In genomic region chr6:138966870-138967269, GRCh38 we compare ENCODE assay signal across 35 cellular contexts.
"Had no signal": no experiment of that assay in that cellular context is flagged by ENCODE, and none has a peak within 500 bp of the region (broad histone marks: within the 10 kb centered on the region; RNA-seq: fewer than 3 reads in every experiment).

No MANE protein-coding gene starts in this region.

- H3K4me3 Mint-ChIP-seq: activated B cell treated with CpG ODN at 0.5 μM for 24 hours; activated CD4-positive, alpha-beta memory T cell treated with anti-CD3 and anti-CD28 coated beads for 36 hours; activated naive CD4-positive, alpha-beta T cell treated with anti-CD3 and anti-CD28 coated beads, Interleukin-2, amount 50 U/mL, for 24 hours; activated naive CD8-positive, alpha-beta T cell treated with anti-CD3 and anti-CD28 coated beads, Interleukin-2, amount 10 ng/mL, durations not matched to agents 7 days and 5 days; T-cell had no signal

- H3K27me3 ChIP-seq: body of pancreas, Peyer's patch had no signal

- H3K27me3 Mint-ChIP-seq: activated B cell treated with CpG ODN at 0.5 μM for 24 hours; activated CD4-positive, alpha-beta memory T cell treated with anti-CD3 and anti-CD28 coated beads for 36 hours; activated naive CD4-positive, alpha-beta T cell treated with anti-CD3 and anti-CD28 coated beads, Interleukin-2, amount 50 U/mL, for 24 hours; activated naive CD8-positive, alpha-beta T cell treated with anti-CD3 and anti-CD28 coated beads, Interleukin-2, amount 10 ng/mL, durations not matched to agents 7 days and 5 days; T-cell had no signal

- H3K27ac ChIP-seq: body of pancreas, Peyer's patch, VCaP had no signal

- H3K27ac Mint-ChIP-seq: activated B cell treated with CpG ODN at 0.5 μM for 24 hours; activated CD4-positive, alpha-beta memory T cell treated with anti-CD3 and anti-CD28 coated beads for 36 hours; activated naive CD4-positive, alpha-beta T cell treated with anti-CD3 and anti-CD28 coated beads, Interleukin-2, amount 50 U/mL, for 24 hours; activated naive CD8-positive, alpha-beta T cell treated with anti-CD3 and anti-CD28 coated beads, Interleukin-2, amount 10 ng/mL, durations not matched to agents 7 days and 5 days; activated T-helper 2 cell treated with anti-CD3 and anti-CD28 coated beads, Interferon-gamma antibody, Interleukin-2, Interleukin-4, amounts not matched to agents 10 μg/mL and 5 μg/mL and 100 μg/mL, durations not matched to agents 14 hours and 24 hours and 36 hours; T-cell had no signal

- DNase-seq: activated B cell treated with CpG ODN at 0.5 μM for 24 hours; activated CD4-positive, alpha-beta memory T cell treated with anti-CD3 and anti-CD28 coated beads for 36 hours; activated CD4-positive, alpha-beta T cell treated with anti-CD3 and anti-CD28 coated beads for 4 hours; activated CD4-positive, alpha-beta T cell treated with anti-CD3 and anti-CD28 coated beads, Interleukin-2, amount 50 U/mL, for 1 hour; activated CD4-positive, CD25-positive, alpha-beta regulatory T cell treated with anti-CD3 and anti-CD28 coated beads, Interleukin-2, amount 50 U/mL, for 72 hours; activated CD8-positive, alpha-beta memory T cell treated with anti-CD3 and anti-CD28 coated beads, Interleukin-2, amount 50 U/mL, for 4 hours; activated gamma-delta T cell; activated naive CD4-positive, alpha-beta T cell treated with Interleukin-2 at 50 U/mL for 16 hours; activated naive CD8-positive, alpha-beta T cell treated with anti-CD3 and anti-CD28 coated beads, Interleukin-2, amount 10 ng/mL, durations not matched to agents 7 days and 5 days; activated T-cell treated with anti-CD3 and anti-CD28 coated beads for 4 hours; activated T-cell treated with anti-CD3 and anti-CD28 coated beads, Interleukin-2, amount 50 U/mL, for 48 hours; amygdala; body of pancreas; caudate nucleus; cerebellar nuclear complex; Karpas-422; KBM-7; NCI-H1105; NCI-H1417 treated with DMSO at 0.1 percent for 48 hours; NCI-H187 treated with DMSO at 0.1 percent for 48 hours; NCI-H2081; NCI-H510A; NCI-H526; NCI-H748 treated with DMSO at 0.1 percent for 48 hours; NK-92 treated with Interleukin-12 subunit alpha and Interleukin-12 subunit beta, amount 100 ng/mL, for 24 hours; PC-3; Peyer's patch; RPMI8226; SHP77 treated with DMSO at 0.1 percent for 48 hours; T-cell; T-helper 2 cell; T-helper 9 cell had no signal

- H3K4me3 ChIP-seq: body of pancreas, Peyer's patch had no signal

- H3K9me3 Mint-ChIP-seq: activated B cell treated with CpG ODN at 0.5 μM for 24 hours; activated CD4-positive, alpha-beta memory T cell treated with anti-CD3 and anti-CD28 coated beads for 36 hours; activated naive CD4-positive, alpha-beta T cell treated with anti-CD3 and anti-CD28 coated beads, Interleukin-2, amount 50 U/mL, for 24 hours; activated naive CD8-positive, alpha-beta T cell treated with anti-CD3 and anti-CD28 coated beads, Interleukin-2, amount 10 ng/mL, durations not matched to agents 7 days and 5 days; activated T-helper 2 cell treated with anti-CD3 and anti-CD28 coated beads, Interferon-gamma antibody, Interleukin-2, Interleukin-4, amounts not matched to agents 10 μg/mL and 5 μg/mL and 100 μg/mL, durations not matched to agents 14 hours and 24 hours and 36 hours; T-cell had no signal

- H3K36me3 ChIP-seq: Peyer's patch had no signal

- H3K9me3 ChIP-seq: body of pancreas, Peyer's patch had no signal

- ATAC-seq: body of pancreas, PC-3, T-cell had no signal

- H3K36me3 Mint-ChIP-seq: activated CD4-positive, alpha-beta memory T cell treated with anti-CD3 and anti-CD28 coated beads for 36 hours had no signal
